12 cellular contexts compared by ENCODE assay signal in the genomic region with DNA sequence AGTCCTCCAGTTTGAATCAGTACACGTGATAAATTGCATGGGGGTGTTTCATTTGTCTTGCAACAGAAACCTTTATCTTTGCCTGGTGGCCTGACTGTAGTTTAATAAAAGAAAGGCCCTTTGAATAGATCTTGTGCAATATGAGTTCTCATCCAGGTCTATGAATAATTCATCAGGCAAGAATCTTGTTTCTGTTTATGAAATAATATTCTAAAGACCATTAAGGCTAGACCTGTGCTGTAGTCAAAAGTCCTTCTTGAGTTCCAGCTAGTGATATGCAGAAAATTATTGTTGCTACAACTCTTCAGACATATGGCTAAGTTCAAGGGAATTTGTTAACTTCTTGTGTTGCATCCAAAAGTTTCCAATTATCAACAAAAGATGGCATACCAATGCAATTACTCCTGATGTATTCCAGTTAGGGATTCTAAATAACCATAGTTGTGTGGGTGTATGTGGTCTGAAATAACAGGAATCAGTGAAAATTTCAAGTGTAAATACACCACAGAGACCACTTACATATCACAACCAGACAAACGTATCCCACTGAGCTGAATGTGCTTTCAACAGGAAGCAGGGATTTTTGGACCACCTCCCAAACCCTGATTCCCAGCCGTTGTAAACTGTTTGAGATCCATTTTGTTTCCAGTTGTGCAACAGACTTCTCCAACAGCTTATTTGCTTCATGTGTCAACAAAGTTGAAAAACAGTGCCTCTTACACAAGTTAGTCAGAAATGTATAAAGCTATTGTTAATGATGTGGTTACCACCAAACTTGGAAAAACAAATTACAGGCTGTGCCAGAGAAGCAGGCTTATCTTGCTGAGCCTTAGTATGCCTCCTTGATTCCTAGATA. TPM values are rescaled to one million over a fixed set of nuclear protein-coding genes. Genes with fewer than 3 reads are reported as not detected.
DNase-seq lines count a peak whose midpoint lies in the region; ATAC-seq, FAIRE-seq and TF ChIP-seq lines count a peak whose summit lies in the region.
"Had no signal": no experiment of that assay in that cellular context is flagged by ENCODE, and none has a peak within 500 bp of the region (broad histone marks: within the 10 kb centered on the region; RNA-seq: fewer than 3 reads in every experiment).

No MANE protein-coding gene starts in this region.

- no peak overlapping the region for H3K9ac ChIP-seq in H1 (replicated peaks in 1 of 4; ENCODE audit: extremely low read depth in 1 of 4, low read depth in 3 of 4, low read length in 3 of 4)

- no peak overlapping the region for H3K23ac ChIP-seq in H1 (ENCODE audit: insufficient read length)

- no peaks in the 10 kb centered on the region for H3K27me3 ChIP-seq in H1 (replicated peaks in 1 of 4; ENCODE audit: control insufficient read depth in 3 of 4, extremely low read depth in 1 of 4, insufficient read depth in 3 of 4, low read length in 3 of 4)

- no peak overlapping the region for H4K8ac ChIP-seq in H1 (ENCODE audit: extremely low read depth, insufficient read depth, low read length)

- no peak for TF ChIP-seq RAD21 in A549 (conservative IDR thresholded peaks at IDR 0.05 in 1 of 2, IDR thresholded peaks at IDR 0.05 in 1 of 2)
- TF ChIP-seq RAD21 in H1 (IDR thresholded peaks at IDR 0.05 in 1 of 2, conservative IDR thresholded peaks at IDR 0.05 in 1 of 2; ENCODE audit: low read depth in 2 of 2, low read length in 2 of 2), result no peak

- H3K14ac ChIP-seq in H1 (ENCODE audit: insufficient read length), result no peak overlapping the region

- no peaks in the 10 kb centered on the region for H3K79me1 ChIP-seq in H1 (ENCODE audit: low read depth, low read length)

- TF ChIP-seq CTCF in A549 (IDR thresholded peaks at IDR 0.05), result no peak
- no peak for TF ChIP-seq CTCF in H1 (IDR thresholded peaks at IDR 0.05; ENCODE audit: control extremely low read depth in 1 of 3, insufficient read depth in 1 of 3, low read depth in 1 of 3, low read length in 3 of 3)

- no peak overlapping the region for H3K4ac ChIP-seq in H1 (replicated peaks; ENCODE audit: insufficient read length, low read depth, low read length)

- no peaks in the 10 kb centered on the region for H3K79me2 ChIP-seq in H1 (ENCODE audit: control insufficient read depth in 1 of 2, insufficient read depth in 2 of 2, low read length in 2 of 2)

- no peak overlapping the region for H2BK120ac ChIP-seq in H1 (replicated peaks; ENCODE audit: low read depth, low read length)

- H3K4me2 ChIP-seq in A549, result no peak overlapping the region
- H3K4me2 ChIP-seq in H1 (ENCODE audit: insufficient read depth in 1 of 2, low read depth in 2 of 2, low read length in 2 of 2), result no peak overlapping the region

- FAIRE-seq in A549 (lab: Jason Lieb, UNC) (peak; percentile 77), H1 (lab: Jason Lieb, UNC) (no peak)

- H2BK5ac ChIP-seq in H1 (ENCODE audit: low read depth, low read length), result no peak overlapping the region

- no peak overlapping the region for H3K4me3 ChIP-seq in A549
- H3K4me3 ChIP-seq in H1 (ENCODE audit: extremely low read depth in 1 of 4, insufficient read depth in 2 of 4, low read depth in 3 of 4, low read length in 4 of 4), result no peak overlapping the region
- H3K4me3 ChIP-seq in mesodermal cell (ENCODE audit: extremely low read depth, insufficient read depth, low read length, poor library complexity, severe bottlenecking), result no peak overlapping the region

- no peak overlapping the region for H3K56ac ChIP-seq in H1 (replicated peaks; ENCODE audit: insufficient read length, low read depth, low read length)

- DNase-seq in A549 (ENCODE audit: low read depth in 1 of 2, low spot score in 1 of 2), result no peak
- DNase-seq in NCI-H226, result peak; percentile 71
- DNase-seq in H1 (ENCODE audit: low read depth in 1 of 2, low spot score in 2 of 2), result no peak
- no peak for DNase-seq in iPS-NIHi11 (ENCODE audit: low spot score)
- DNase-seq in dermis blood vessel endothelial cell, result no peak
- DNase-seq: central memory CD4-positive, alpha-beta T cell; MV-4-11; stimulated activated CD4-positive, alpha-beta T cell treated with anti-CD3 and anti-CD28 coated beads, Interleukin-15, amount 100 ng/mL, for 24 hours; stimulated activated naive CD4-positive, alpha-beta T cell treated with Interleukin-2 at 50 U/mL for 16 hours had no signal

- TF ChIP-seq EP300 in A549 (IDR thresholded peaks at IDR 0.05) (no peak), H1 (IDR thresholded peaks at IDR 0.05; ENCODE audit: borderline replicate concordance in 1 of 2, low read depth in 2 of 2, low read length in 2 of 2) (no peak)

- ATAC-seq in A549, result no peak
- no peak for ATAC-seq in HG02981 (IDR thresholded peaks at IDR 0.05; ENCODE audit: unreplicated experiment)
- ATAC-seq in GM19324 (IDR thresholded peaks at IDR 0.05; ENCODE audit: low FRiP score, unreplicated experiment), result no peak

- H4K5ac ChIP-seq in H1 (ENCODE audit: insufficient read length, low read depth, low read length), result no peak overlapping the region

- POLR2A ChIA-PET in A549 (lab: Yijun Ruan, JAX), result interaction anchor here (0.7 kb wide), 1 partner anchor 10 kb away, joined by 4 read pairs; no protein-coding TSS in a partner anchor
- POLR2A ChIA-PET in H1 (lab: Charles Lee; ENCODE audit: partially characterized antibody), result no interaction called here

- H3K18ac ChIP-seq in H1 (ENCODE audit: extremely low read depth, low read length), result no peak overlapping the region

- no peaks in the 10 kb centered on the region for H4K20me1 ChIP-seq in H1 (replicated peaks in 1 of 2; ENCODE audit: control insufficient read depth in 1 of 2, insufficient read depth in 2 of 2, low read length in 2 of 2)

- no peaks in the 10 kb centered on the region for H3K4me1 ChIP-seq in A549
- H3K4me1 ChIP-seq in H1 (replicated peaks in 1 of 4; ENCODE audit: control insufficient read depth in 3 of 4, insufficient read depth in 4 of 4, low read length in 3 of 4), result no peaks in the 10 kb centered on the region
- no peaks in the 10 kb centered on the region for H3K4me1 ChIP-seq in mesodermal cell (ENCODE audit: control insufficient read depth, insufficient read depth, low read length, poor library complexity, severe bottlenecking)

- H4K91ac ChIP-seq in H1 (replicated peaks; ENCODE audit: insufficient read length, low read length), result no peak overlapping the region

- H2BK15ac ChIP-seq in H1 (ENCODE audit: low read length), result no peak overlapping the region

- no peaks in the 10 kb centered on the region for H3K23me2 ChIP-seq in H1 (ENCODE audit: low read depth, low read length)

- WGBS in A549 (ENCODE audit: missing lambda C conversion rate), result 19% methylated on average over 3 of the region's 3 CpGs
- 84% methylated on average over 3 of the region's 3 CpGs; no CpG with 5 or more reads in 1 of the 2 experiments for WGBS in H1 (ENCODE audit: extremely low coverage in 1 of 2, insufficient coverage in 1 of 2, insufficient read length in 1 of 2, insufficient replicate concordance in 2 of 2, low coverage in 1 of 2, low lambda C conversion rate in 2 of 2, missing lambda C conversion rate in 1 of 2), 2 experiments
- WGBS in mesodermal cell (ENCODE audit: insufficient coverage in 2 of 2), 2 experiments, result 65 to 88% methylated on average over 2 of the region's 3 CpGs

- H2BK20ac ChIP-seq in H1 (ENCODE audit: low read length), result no peak overlapping the region

- no peak overlapping the region for H2BK12ac ChIP-seq in H1 (ENCODE audit: low read depth, low read length)

- H3K36me3 ChIP-seq in H1 (ENCODE audit: control insufficient read depth in 2 of 4, insufficient read depth in 4 of 4, low read length in 3 of 4) (no peaks in the 10 kb centered on the region), mesodermal cell (ENCODE audit: control insufficient read depth, insufficient read depth, low read length) (no peaks in the 10 kb centered on the region)

- TF ChIP-seq POLR2A in A549 (IDR thresholded peaks at IDR 0.05; ENCODE audit: low read length), result no peak
- TF ChIP-seq POLR2A in H1 (IDR thresholded peaks at IDR 0.05; ENCODE audit: control extremely low read depth in 1 of 2, low read depth in 2 of 2, low read length in 2 of 2), result no peak

- no peak overlapping the region for H2AK5ac ChIP-seq in H1 (ENCODE audit: low read depth, low read length)

- H2AFZ ChIP-seq in H1 (ENCODE audit: low read length), result peak overlapping the region; percentile 36

- H3K27ac ChIP-seq in A549, result no peak overlapping the region
- H3K27ac ChIP-seq in H1 (ENCODE audit: low read depth, low read length), result no peak overlapping the region
- H3K27ac ChIP-seq in mesodermal cell (ENCODE audit: low read depth, low read length, severe bottlenecking), result peak overlapping the region; percentile 26

- CTCF ChIA-PET in A549 (lab: Yijun Ruan, JAX) (interaction anchor here (0.8 to 1.1 kb wide), 2 partner anchors 8 to 23 kb away, joined by 3 to 4 read pairs; no protein-coding TSS in a partner anchor), H1 (lab: Charles Lee; ENCODE audit: partially characterized antibody) (interaction anchor here (0.5 to 1.4 kb wide), 4 partner anchors 8 to 73 kb away, joined by 3 read pairs; no protein-coding TSS in a partner anchor)

- peaks cover 24% of the 10 kb centered on the region; the same call in 2 of the 3 replicates for H3K9me3 ChIP-seq in A549
- peaks cover 0 to 3% of the 10 kb centered on the region in 2 experiments; a peak in 2 of 4 replicates for H3K9me3 ChIP-seq in H1 (ENCODE audit: insufficient read depth in 2 of 2, low read depth in 1 of 2, low read length in 1 of 2)
- no peaks in the 10 kb centered on the region for H3K9me3 ChIP-seq in mesodermal cell (ENCODE audit: control insufficient read depth, low read length)

TF ChIP-seq in A549, 52 proteins besides CTCF, POLR2A, EP300 and RAD21 (continues in another document):
- no peak for TF ChIP-seq MAFK (IDR thresholded peaks at IDR 0.05; ENCODE audit: partially characterized antibody)

TF ChIP-seq in H1, 55 proteins besides CTCF, POLR2A, EP300 and RAD21 (continues in another document):
- no peak for TF ChIP-seq PHF8 (conservative IDR thresholded peaks at IDR 0.05; ENCODE audit: low read depth, low read length)

RNA-seq across cellular contexts. Expression of gene BICC1, which starts 54.7 kb away (rescaled TPM):
- polyA plus RNA-seq in A549 (2011; rRNA removed) (36.9 and 50.7 TPM in 2 replicates), A549 (2017; fragmentation: RNase III; extraction: RNeasy Plus Mini Kit Qiagen cat#74134 plus additional on column Dnase treatment) (52.4 to 57.7 TPM (median 56.8 TPM) in 3 replicates), H1 (2011; rRNA removed) (0.20 and 0.31 TPM in 2 replicates)
- polyA plus RNA-seq in A549 (2012; cell fraction: cytosol; rRNA removed), result 7.3 and 9.6 TPM in 2 replicates
- polyA plus RNA-seq in A549 (2012; cell fraction: nucleus; rRNA removed), result 6.3 and 10.1 TPM in 2 replicates
- polyA minus RNA-seq in A549 (2011; rRNA and poly(A)+ RNA removed), result 155 and 169 TPM in 2 replicates
- total RNA-seq in H1 (2021; fragmentation: NEBNext Ultra II Directional; extraction: Animal tissue kit (Norgen Biotek cat#: 25700)), result 0.73 and 1.0 TPM in 2 replicates
- polyA plus RNA-seq in H1 (2011; cell fraction: cytosol; rRNA removed), result 0.22 TPM
- polyA plus RNA-seq in H1 (2011; cell fraction: nucleus; rRNA removed), result 0.60 TPM
- 0.23 to 0.60 TPM (median 0.49 TPM) in 4 replicates for polyA plus RNA-seq in H1 (2012, experiment 1 of 2)
- 0.07 TPM for polyA plus RNA-seq in H1 (2012, experiment 2 of 2)
- polyA plus RNA-seq in H1 (2013, experiment 1 of 2), result 0.73 TPM
- polyA plus RNA-seq in H1 (2013, experiment 2 of 2), result 0.66 TPM
- 1.9 and 2.7 TPM in 2 replicates for polyA minus RNA-seq in H1 (2011; rRNA and poly(A)+ RNA removed)
- polyA minus RNA-seq in H1 (2011; cell fraction: cytosol; rRNA and poly(A)+ RNA removed), result 0.66 TPM
- polyA minus RNA-seq in H1 (2011; cell fraction: nucleus; rRNA and poly(A)+ RNA removed), result 2.1 TPM
- 4.5 TPM for polyA plus RNA-seq in mesodermal cell (2013, experiment 1 of 2)
- 3.3 TPM for polyA plus RNA-seq in mesodermal cell (2013, experiment 2 of 2)
- total RNA-seq in dermis blood vessel endothelial cell, result 0.79 and 2.6 TPM in 2 replicates
